Comparison of ENCODE assay signal across 24 cellular contexts in the genomic region with DNA sequence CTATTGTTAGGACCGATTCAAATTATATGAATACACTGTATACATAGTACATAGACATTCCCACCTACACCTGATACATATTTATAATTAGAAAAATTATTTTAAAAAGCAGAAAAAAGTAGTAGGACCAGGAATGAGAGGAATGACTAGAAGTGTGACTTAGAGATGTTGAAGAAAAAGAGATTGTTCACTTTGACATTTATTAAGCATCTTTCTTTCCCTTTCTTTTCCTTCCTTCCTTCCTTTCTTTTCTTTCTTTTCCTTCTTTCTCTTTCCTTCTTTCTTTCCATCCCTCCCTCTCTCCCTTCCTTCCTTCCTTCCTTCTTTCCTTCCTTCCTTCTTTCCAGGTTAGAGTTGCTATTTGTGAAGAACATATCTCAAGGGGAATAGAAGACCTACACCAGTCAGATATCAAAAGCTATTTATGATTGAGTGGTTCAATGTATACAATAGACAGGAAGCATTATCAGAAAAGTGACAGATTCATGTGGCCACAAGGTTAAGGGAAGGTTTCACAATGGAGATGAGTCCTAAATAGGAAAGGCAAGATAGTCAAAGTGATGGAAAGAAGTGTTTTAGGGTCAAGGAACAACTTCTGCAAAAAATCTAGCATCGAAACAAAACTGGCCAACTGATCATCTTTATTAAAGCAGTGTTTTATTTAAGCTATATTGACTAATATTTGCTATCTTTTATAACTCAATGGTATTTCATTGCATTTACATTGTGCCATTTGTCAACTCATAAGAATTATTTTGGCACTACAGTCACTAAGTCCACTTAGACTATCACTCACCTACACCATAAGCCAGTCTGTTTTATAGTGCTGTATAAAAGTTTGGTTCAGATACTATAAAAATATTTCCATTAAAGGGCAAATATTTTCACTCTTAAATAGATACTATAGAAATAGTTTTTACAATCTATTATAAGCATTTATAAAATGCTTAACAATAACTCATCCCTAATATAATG. TPM values are rescaled to one million over a fixed set of nuclear protein-coding genes. Genes with fewer than 3 reads are reported as not detected.
"Had no signal": no experiment of that assay in that cellular context is flagged by ENCODE, and none has a peak within 500 bp of the region (broad histone marks: within the 10 kb centered on the region; RNA-seq: fewer than 3 reads in every experiment).

No MANE protein-coding gene starts in this region.

- ATAC-seq: activated CD8-positive, alpha-beta memory T cell treated with anti-CD3 and anti-CD28 coated beads, Interleukin-2, amount 10 ng/mL, durations not matched to agents 7 days and 5 days; Panc1; Right ventricle myocardium inferior; WTC11 had no signal

- H3K4me3 ChIP-seq: SK-N-MC had no signal

- FAIRE-seq: astrocyte had no signal

- H3K27ac ChIP-seq: SK-N-MC had no signal

- DNase-seq: activated CD4-positive, alpha-beta T cell treated with anti-CD3 and anti-CD28 coated beads for 48 hours; activated CD4-positive, alpha-beta T cell treated with anti-CD3 and anti-CD28 coated beads, Interleukin-2, amount 50 U/mL, for 48 hours; activated CD4-positive, CD25-positive, alpha-beta regulatory T cell treated with anti-CD3 and anti-CD28 coated beads, Interleukin-2, amount 50 U/mL, for 72 hours; activated CD8-positive, alpha-beta memory T cell treated with anti-CD3 and anti-CD28 coated beads, Interleukin-2, amount 10 ng/mL, durations not matched to agents 7 days and 5 days; activated gamma-delta T cell; activated naive CD4-positive, alpha-beta T cell treated with anti-CD3 and anti-CD28 coated beads for 36 hours; activated T-cell treated with anti-CD3 and anti-CD28 coated beads, Interleukin-2, amount 50 U/mL, for 24 hours; amygdala; MV-4-11; NCI-H1092 treated with DMSO at 0.1 percent for 48 hours; NCI-H1417 treated with DMSO at 0.1 percent for 48 hours; NCI-H1694; NCI-H2029; NCI-H2107; NCI-H345; NCI-H510A; NCI-H526 treated with DMSO at 0.1 percent for 48 hours; RPMI8226 had no signal

RNA-seq across cellular contexts. Expression of a gene that starts 54.1 kb away (rescaled TPM):
- total RNA-seq: activated CD8-positive, alpha-beta memory T cell treated with anti-CD3 and anti-CD28 coated beads, Interleukin-2, amount 10 ng/mL, durations not matched to agents 7 days and 5 days; activated naive CD4-positive, alpha-beta T cell treated with anti-CD3 and anti-CD28 coated beads for 36 hours; astrocyte; OCI-LY7; Right ventricle myocardium inferior; WTC11 had no signal
